Comparison of ENCODE assay signal across 8 cellular contexts in genomic region chr11:59550368-59550841, GRCh38. TPM values are rescaled to one million over a fixed set of nuclear protein-coding genes. Genes with fewer than 3 reads are reported as not detected.
DNase-seq lines count a peak whose midpoint lies in the region; ATAC-seq lines count a peak whose summit lies in the region.

No MANE protein-coding gene starts in this region.

- intact Hi-C loops in sciatic nerve (cut with DNase I): no loop called here

- ATAC-seq in GM18502 (IDR thresholded peaks at IDR 0.05; ENCODE audit: poor library complexity, unreplicated experiment): peak; percentile 92
- peak; percentile 84 for ATAC-seq in HG02970 (IDR thresholded peaks at IDR 0.05; ENCODE audit: low FRiP score, unreplicated experiment)
- peak; percentile 88 for ATAC-seq in sciatic nerve

- DNase-seq in NCI-H1930 (lab: John Stamatoyannopoulos, UW): peak; percentile 89 to 92
- DNase-seq in T-helper 9 cell: peak; percentile 70
- DNase-seq in astrocyte of the hippocampus (ENCODE audit: low read depth, low spot score): peak; percentile 96
- peak; percentile 94 for DNase-seq in iPS DF 19.7 (ENCODE audit: low read depth, low spot score)
- DNase-seq in sciatic nerve (ENCODE audit: low spot score): peak; percentile 87
- no peak for DNase-seq in cortex of kidney (lab: John Stamatoyannopoulos, UW)

RNA-seq across cellular contexts. Expression of gene OR4D9, which starts 39.1 kb away (rescaled TPM):
- total RNA-seq in sciatic nerve: not detected

RNA-seq across cellular contexts. Expression of gene OR4D11, which starts 47.0 kb away (rescaled TPM):
- total RNA-seq in sciatic nerve: not detected
